ENCODE assay signal across 13 cellular contexts in the genomic region with DNA sequence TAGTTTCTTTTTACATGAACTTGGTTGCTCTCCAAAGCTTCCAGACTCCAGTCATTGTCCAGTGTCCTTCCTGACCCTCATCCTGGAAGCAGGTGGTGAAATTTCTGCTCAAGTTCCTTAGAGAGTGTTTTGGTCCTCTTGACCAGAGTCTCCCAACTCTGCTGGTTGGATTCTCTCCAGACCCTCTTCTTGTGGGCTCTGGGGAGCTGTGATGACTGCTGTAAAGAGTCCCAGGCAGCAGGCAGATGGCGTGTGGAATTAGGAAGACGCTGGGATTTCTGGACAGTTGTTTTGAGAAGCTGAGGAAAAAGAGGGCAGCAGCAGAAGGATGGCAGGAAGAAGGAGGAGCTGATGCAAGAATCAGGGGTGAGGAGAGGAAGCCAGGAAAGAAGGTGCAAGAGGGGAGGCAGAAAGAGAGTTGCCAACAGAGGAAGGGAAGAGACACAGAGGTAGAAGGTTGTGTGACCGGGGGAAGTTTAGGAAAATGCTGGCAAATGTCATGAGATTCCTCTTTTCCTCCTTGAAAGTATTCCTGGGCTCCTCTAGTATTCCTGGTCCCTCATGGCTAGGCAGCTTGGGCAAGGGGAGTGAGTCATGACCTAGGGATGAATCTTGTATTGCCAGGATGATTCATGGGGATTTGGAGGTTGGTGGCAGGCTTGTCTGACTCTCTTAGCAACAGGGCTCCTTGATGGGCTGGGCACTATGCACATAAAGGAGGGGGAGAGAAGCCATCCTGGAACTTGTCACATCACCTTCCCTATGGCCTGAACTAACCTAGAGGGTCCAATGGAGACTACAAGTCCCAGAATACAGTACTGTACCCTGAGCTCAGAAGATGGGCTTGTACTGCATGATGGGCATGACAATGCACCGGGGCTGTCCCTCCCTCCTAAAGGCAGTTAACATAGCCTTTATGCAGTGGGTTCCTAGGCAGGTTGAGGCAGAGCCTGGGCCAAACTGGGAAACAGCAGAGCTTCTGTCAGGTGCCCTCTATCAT. TPM values are rescaled to one million over a fixed set of nuclear protein-coding genes. Genes with fewer than 3 reads are reported as not detected.
DNase-seq lines count a peak whose midpoint lies in the region; ATAC-seq, FAIRE-seq and TF ChIP-seq lines count a peak whose summit lies in the region.
"Had no signal": no experiment of that assay in that cellular context is flagged by ENCODE, and none has a peak within 500 bp of the region (broad histone marks: within the 10 kb centered on the region; RNA-seq: fewer than 3 reads in every experiment).

No MANE protein-coding gene starts in this region.

- peaks cover 2% of the 10 kb centered on the region for H3K4me1 Mint-ChIP-seq in activated T-helper 2 cell treated with anti-CD3 and anti-CD28 coated beads, Interferon-gamma antibody, Interleukin-2, Interleukin-4, amounts not matched to agents 10 μg/mL and 5 μg/mL and 100 μg/mL, durations not matched to agents 14 hours and 24 hours and 36 hours (ENCODE audit: low read depth)
- H3K4me1 Mint-ChIP-seq: T-helper 17 cell had no signal

- no peak for ATAC-seq in GM18517 (IDR thresholded peaks at IDR 0.05; ENCODE audit: unreplicated experiment)
- ATAC-seq: T-helper 17 cell had no signal

- DNase-seq in A172 (ENCODE audit: low spot score) (peak; percentile 91), H54 (ENCODE audit: insufficient read length, low spot score) (peak; percentile 100), RPMI7951 (ENCODE audit: low read depth) (peak; percentile 76), foreskin fibroblast (peak; percentile 28 to 59), NCI-H1105 (lab: John Stamatoyannopoulos, UW) (no peak), GM19239 (ENCODE audit: insufficient read length, low spot score) (no peak)
- DNase-seq in activated T-helper 2 cell treated with anti-CD3 and anti-CD28 coated beads, Interferon-gamma antibody, Interleukin-2, Interleukin-4, amounts not matched to agents 10 μg/mL and 5 μg/mL and 100 μg/mL, durations not matched to agents 14 hours and 24 hours and 36 hours (ENCODE audit: low spot score): no peak
- DNase-seq: NCI-H748 treated with DMSO at 0.1 percent for 48 hours, T-helper 17 cell, thyroid gland had no signal

- H3K4me3 ChIP-seq in foreskin fibroblast (ENCODE audit: low read depth in 1 of 2, low read length in 2 of 2): no peak overlapping the region
- H3K4me3 ChIP-seq: thyroid gland had no signal

- no peaks in the 10 kb centered on the region for H3K36me3 Mint-ChIP-seq in activated T-helper 2 cell treated with anti-CD3 and anti-CD28 coated beads, Interferon-gamma antibody, Interleukin-2, Interleukin-4, amounts not matched to agents 10 μg/mL and 5 μg/mL and 100 μg/mL, durations not matched to agents 14 hours and 24 hours and 36 hours (ENCODE audit: low read depth)

- no peak overlapping the region for H3K4me3 Mint-ChIP-seq in activated T-helper 2 cell treated with anti-CD3 and anti-CD28 coated beads, Interferon-gamma antibody, Interleukin-2, Interleukin-4, amounts not matched to agents 10 μg/mL and 5 μg/mL and 100 μg/mL, durations not matched to agents 14 hours and 24 hours and 36 hours (ENCODE audit: low read depth)
- H3K4me3 Mint-ChIP-seq: T-helper 17 cell had no signal

- TF ChIP-seq CTCF in foreskin fibroblast (IDR thresholded peaks at IDR 0.05; ENCODE audit: low read depth, low read length): no peak

- no peaks in the 10 kb centered on the region for H3K9me3 Mint-ChIP-seq in activated T-helper 2 cell treated with anti-CD3 and anti-CD28 coated beads, Interferon-gamma antibody, Interleukin-2, Interleukin-4, amounts not matched to agents 10 μg/mL and 5 μg/mL and 100 μg/mL, durations not matched to agents 14 hours and 24 hours and 36 hours

- peak; percentile 74 for FAIRE-seq in H54 (lab: Jason Lieb, UNC)
- FAIRE-seq in GM19239 (lab: Jason Lieb, UNC): no peak

- intact Hi-C loops in activated T-helper 2 cell treated with anti-CD3 and anti-CD28 coated beads, Interferon-gamma antibody, Interleukin-2, Interleukin-4, amounts not matched to agents 10 μg/mL and 5 μg/mL and 100 μg/mL, durations not matched to agents 14 hours and 24 hours and 36 hours (cut with micrococcal nuclease): no loop called here

- no peak overlapping the region for H3K27ac Mint-ChIP-seq in activated T-helper 2 cell treated with anti-CD3 and anti-CD28 coated beads, Interferon-gamma antibody, Interleukin-2, Interleukin-4, amounts not matched to agents 10 μg/mL and 5 μg/mL and 100 μg/mL, durations not matched to agents 14 hours and 24 hours and 36 hours
- H3K27ac Mint-ChIP-seq: T-helper 17 cell had no signal

- peaks cover 45% of the 10 kb centered on the region for H3K27me3 Mint-ChIP-seq in activated T-helper 2 cell treated with anti-CD3 and anti-CD28 coated beads, Interferon-gamma antibody, Interleukin-2, Interleukin-4, amounts not matched to agents 10 μg/mL and 5 μg/mL and 100 μg/mL, durations not matched to agents 14 hours and 24 hours and 36 hours (ENCODE audit: low read depth)

- TF ChIP-seq POLR2A in H54 (IDR thresholded peaks at IDR 0.05; ENCODE audit: low read depth, low read length): no peak

RNA-seq across cellular contexts. Expression of gene SEZ6, which starts 1.9 kb away (rescaled TPM):
- 0.07 and 0.52 TPM in 2 replicates for total RNA-seq in A172 (2014; rRNA removed; shearing (Covaris generic))
- not detected in 2 replicates for total RNA-seq in RPMI7951 (2014; rRNA removed; shearing (Covaris generic))
- total RNA-seq in activated T-helper 2 cell treated with anti-CD3 and anti-CD28 coated beads, Interferon-gamma antibody, Interleukin-2, Interleukin-4, amounts not matched to agents 10 μg/mL and 5 μg/mL and 100 μg/mL, durations not matched to agents 14 hours and 24 hours and 36 hours: not detected in 2 replicates
- total RNA-seq: fibroblast of lung, liver, thyroid gland had no signal

RNA-seq across cellular contexts. Expression of gene PIPOX, which starts 35.2 kb away (rescaled TPM):
- 1.1 and 1.7 TPM in 2 replicates for total RNA-seq in A172 (2014; rRNA removed; shearing (Covaris generic))
- 10.0 and 11.7 TPM in 2 replicates for total RNA-seq in RPMI7951 (2014; rRNA removed; shearing (Covaris generic))
- total RNA-seq in activated T-helper 2 cell treated with anti-CD3 and anti-CD28 coated beads, Interferon-gamma antibody, Interleukin-2, Interleukin-4, amounts not matched to agents 10 μg/mL and 5 μg/mL and 100 μg/mL, durations not matched to agents 14 hours and 24 hours and 36 hours: 2.0 and 2.8 TPM in 2 replicates

RNA-seq across cellular contexts. Expression of gene PHF12, which starts 56.4 kb away (rescaled TPM):
- 16.0 and 22.3 TPM in 2 replicates for total RNA-seq in A172 (2014; rRNA removed; shearing (Covaris generic))
- total RNA-seq in RPMI7951 (2014; rRNA removed; shearing (Covaris generic)): 9.2 and 18.0 TPM in 2 replicates
- 59.5 and 62.1 TPM in 2 replicates for total RNA-seq in activated T-helper 2 cell treated with anti-CD3 and anti-CD28 coated beads, Interferon-gamma antibody, Interleukin-2, Interleukin-4, amounts not matched to agents 10 μg/mL and 5 μg/mL and 100 μg/mL, durations not matched to agents 14 hours and 24 hours and 36 hours

Comparison
In these comparisons a context has a peak if more than half of its experiments do, and no peak if none do; other contexts are left out.
1. DNase-seq: peak in A172 (single experiment), H54 (single experiment), RPMI7951 (single experiment) and foreskin fibroblast (2 of 2); none in activated T-helper 2 cell treated with anti-CD3 and anti-CD28 coated beads, Interferon-gamma antibody, Interleukin-2, Interleukin-4, amounts not matched to agents 10 μg/mL and 5 μg/mL and 100 μg/mL, durations not matched to agents 14 hours and 24 hours and 36 hours (single experiment), NCI-H1105 (single experiment) and GM19239 (single experiment).